8 cellular contexts compared by ENCODE assay signal in genomic region chr20:44909872-44910689, GRCh38. TPM values are rescaled to one million over a fixed set of nuclear protein-coding genes. Genes with fewer than 3 reads are reported as not detected.
DNase-seq lines count a peak whose midpoint lies in the region; ATAC-seq and TF ChIP-seq lines count a peak whose summit lies in the region.

PABPC1L (plus strand) TSS chr20:44910060; CDS start chr20:44910144, 84 bp downstream.

- no peaks in the 10 kb centered on the region for H3K9me3 ChIP-seq in SJCRH30 (replicated peaks)
- H3K9me3 ChIP-seq in tibial artery, result no peaks in the 10 kb centered on the region

- TF ChIP-seq CTCF in omental fat pad (IDR thresholded peaks at IDR 0.05) (no peak), tibial artery (IDR thresholded peaks at IDR 0.05) (no peak)

- H3K27me3 ChIP-seq in SJCRH30 (no peaks in the 10 kb centered on the region), tibial artery (no peaks in the 10 kb centered on the region)

- H3K27ac ChIP-seq in SJCRH30, result peak within 1 kb of the TSS; percentile 12; the same call in 1 of the 2 replicates
- H3K27ac ChIP-seq in tibial artery, result peak within 1 kb of the TSS in 1 of 2 donors; percentile 26

- H3K36me3 ChIP-seq in SJCRH30, result peaks cover 34% of the 10 kb centered on the region
- peaks cover 22 to 56% (median 27%) of the 10 kb centered on the region in 3 donors for H3K36me3 ChIP-seq in tibial artery

- peak within 1 kb of the TSS; percentile 76 for H3K4me3 ChIP-seq in SJCRH30
- H3K4me3 ChIP-seq in tibial artery, result peak within 1 kb of the TSS; percentile 57 to 67

- DNase-seq in DMS114 treated with DMSO at 0.1 percent for 48 hours (lab: John Stamatoyannopoulos, UW; ENCODE audit: unreplicated experiment) (peak; percentile 15), KG1 (lab: John Stamatoyannopoulos, UW) (peak; percentile 64), SJCRH30 (peak; percentile 70 to 78), germinal center (ENCODE audit: low spot score) (peak; percentile 94), omental fat pad (ENCODE audit: low spot score) (peak; percentile 27), tibial artery (peak in 1 of 2 donors; percentile 53)
- DNase-seq in activated gamma-delta T cell treated with anti-CD3 and anti-CD28 coated beads, Interleukin-2, amount 50 U/mL, for 16 hours (ENCODE audit: low read depth), result peak; percentile 60

- intact Hi-C loops in tibial artery (cut with DNase I; ENCODE audit: low total_unique reads), result no loop called here

- ATAC-seq in GM21526 (IDR thresholded peaks at IDR 0.05; ENCODE audit: low FRiP score, unreplicated experiment) (peak; percentile 53), omental fat pad (ENCODE audit: low FRiP score) (peak; percentile 89)

- H3K4me1 ChIP-seq in SJCRH30, result no peaks in the 10 kb centered on the region; the same call in 1 of the 2 replicates
- H3K4me1 ChIP-seq in tibial artery, result peaks cover 0 to 19% (median 13%) of the 10 kb centered on the region in 4 donors

RNA-seq across cellular contexts. Expression of gene PABPC1L, which starts in this region (rescaled TPM):
- total RNA-seq in SJCRH30 (2014; rRNA removed; shearing (Covaris generic)), result 9.3 and 15.9 TPM in 2 replicates
- 10 to 100 TPM in 2 of 4 donors, 1 to 10 TPM in 2; 5.1 to 17.1 (median 10.3) TPM for total RNA-seq in omental fat pad
